25 cellular contexts compared by ENCODE assay signal in genomic region chr20:10586296-10586695, GRCh38.
"Had no signal": no experiment of that assay in that cellular context is flagged by ENCODE, and none has a peak within 500 bp of the region (broad histone marks: within the 10 kb centered on the region; RNA-seq: fewer than 3 reads in every experiment).

No MANE protein-coding gene starts in this region.

- H3K4me3 ChIP-seq: hepatocyte, left ventricle myocardium inferior, lung, neural progenitor cell, ovary, right atrium auricular region, right lobe of liver, skin epidermis, thyroid gland, upper lobe of right lung had no signal

- H3K36me3 ChIP-seq: left ventricle myocardium inferior, neural progenitor cell, neutrophil, ovary, right atrium auricular region, right lobe of liver, thyroid gland, upper lobe of right lung had no signal

- H3K9me3 ChIP-seq: left ventricle myocardium inferior, neutrophil, ovary, right atrium auricular region, right lobe of liver, thyroid gland, upper lobe of right lung had no signal

- DNase-seq: islet precursor cell; left ventricle myocardium inferior; mesendoderm; naive B cell; natural killer cell; nephron progenitor cell; occipital lobe; ovary; right lobe of liver; stimulated activated CD4-positive, alpha-beta T cell treated with anti-CD3 and anti-CD28 coated beads, Interleukin-12 subunit alpha, Interleukin-12 subunit beta, amount 100 ng/mL, for 4 hours; stimulated activated CD4-positive, alpha-beta T cell treated with anti-CD3 and anti-CD28 coated beads, Interleukin-15, amount 100 ng/mL, for 24 hours; stimulated activated CD4-positive, alpha-beta T cell treated with anti-CD3 and anti-CD28 coated beads, Interleukin-2, amount 100 ng/mL, for 24 hours; stimulated activated CD4-positive, alpha-beta T cell treated with anti-CD3 and anti-CD28 coated beads, Interleukin-4, amount 100 ng/mL, for 1 hour; stimulated activated naive B cell treated with anti-CD40 and anti-IgM and Interleukin-4, amounts not matched to agents 10 μg/mL and 1 μg/mL and 100 μg/mL, for 72 hours; stimulated activated naive CD8-positive, alpha-beta T cell treated with anti-CD3 and anti-CD28 coated beads, Interleukin-15, Interleukin-2, amounts not matched to agents 100 U/mL and 50 U/mL, for 24 hours; thyroid gland; trophoblast cell; upper lobe of right lung had no signal

- H3K9ac ChIP-seq: neural progenitor cell had no signal

- ATAC-seq: natural killer cell; right lobe of liver; stimulated activated naive B cell treated with anti-CD40 and anti-IgM and Interleukin-4, amounts not matched to agents 10 μg/mL and 1 μg/mL and 100 μg/mL, for 72 hours; stimulated activated naive CD8-positive, alpha-beta T cell treated with anti-CD3 and anti-CD28 coated beads, Interleukin-15, Interleukin-2, amounts not matched to agents 100 U/mL and 50 U/mL, for 24 hours; upper lobe of right lung had no signal

- H3K27me3 ChIP-seq: hepatocyte, neural progenitor cell, neutrophil, ovary, right atrium auricular region, right lobe of liver, thyroid gland, upper lobe of right lung had no signal

- H3K4me2 ChIP-seq: hepatocyte, neural progenitor cell had no signal

- H3K27ac ChIP-seq: hepatocyte, left ventricle myocardium inferior, neural progenitor cell, neutrophil, ovary, right atrium auricular region, right lobe of liver, skin epidermis, thyroid gland, upper lobe of right lung had no signal

- H2AFZ ChIP-seq: hepatocyte, neural progenitor cell had no signal

- H3K4me1 ChIP-seq: right lobe of liver, upper lobe of right lung had no signal

- FAIRE-seq: urothelium cell line had no signal
